ENCODE assay signal across 1 cellular context in the genomic region with DNA sequence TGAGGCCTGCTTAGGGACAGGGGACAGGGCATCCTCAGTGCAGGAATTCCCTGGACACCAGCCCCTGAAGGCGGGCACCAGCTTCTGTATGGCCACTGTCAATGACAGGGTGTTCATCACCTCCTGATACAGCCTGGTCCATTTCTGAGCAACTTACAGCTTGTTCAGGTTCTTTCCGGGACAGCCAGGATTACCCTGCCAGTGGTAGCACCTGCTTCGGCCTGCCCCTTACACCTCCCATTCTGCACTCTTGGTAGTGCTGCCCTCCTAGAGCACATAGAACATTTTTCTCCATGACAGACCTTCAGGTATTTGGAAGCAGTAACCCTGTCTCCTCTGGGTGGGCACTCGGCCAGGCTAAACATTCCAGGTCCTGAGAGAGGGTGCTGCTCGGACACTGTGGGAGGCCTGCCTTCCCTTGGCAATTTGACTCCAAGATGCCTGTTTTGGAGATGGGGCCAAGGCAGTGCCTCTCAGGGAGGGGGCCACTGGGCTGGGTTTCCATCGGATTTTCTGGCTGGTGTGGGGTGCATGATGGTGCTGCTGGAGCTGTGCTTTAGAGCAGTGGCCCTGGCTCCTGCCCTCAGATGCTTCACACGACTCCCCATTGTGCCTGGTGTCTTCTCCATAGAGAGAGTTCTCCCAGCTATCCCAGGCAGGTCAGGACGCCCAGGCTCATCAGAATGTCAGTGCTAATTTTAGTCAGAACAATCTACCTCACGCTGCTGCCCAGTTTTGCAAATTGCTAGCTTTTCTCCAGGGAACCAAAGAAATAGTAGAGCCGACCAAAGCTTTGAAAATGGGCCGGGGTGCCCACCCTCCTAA.
TF ChIP-seq lines count a peak whose summit lies in the region.

No MANE protein-coding gene starts in this region.

TF ChIP-seq in SK-N-SH treated with all-trans-retinoic acid at 6 μM for 48 hours, 23 proteins besides CTCF, POLR2A, EP300 and RAD21 (continued from another document):
- TF ChIP-seq ZNF8 (CRISPR knock-in tag; IDR thresholded peaks at IDR 0.05): no peak
- TF ChIP-seq, protein P1, sequence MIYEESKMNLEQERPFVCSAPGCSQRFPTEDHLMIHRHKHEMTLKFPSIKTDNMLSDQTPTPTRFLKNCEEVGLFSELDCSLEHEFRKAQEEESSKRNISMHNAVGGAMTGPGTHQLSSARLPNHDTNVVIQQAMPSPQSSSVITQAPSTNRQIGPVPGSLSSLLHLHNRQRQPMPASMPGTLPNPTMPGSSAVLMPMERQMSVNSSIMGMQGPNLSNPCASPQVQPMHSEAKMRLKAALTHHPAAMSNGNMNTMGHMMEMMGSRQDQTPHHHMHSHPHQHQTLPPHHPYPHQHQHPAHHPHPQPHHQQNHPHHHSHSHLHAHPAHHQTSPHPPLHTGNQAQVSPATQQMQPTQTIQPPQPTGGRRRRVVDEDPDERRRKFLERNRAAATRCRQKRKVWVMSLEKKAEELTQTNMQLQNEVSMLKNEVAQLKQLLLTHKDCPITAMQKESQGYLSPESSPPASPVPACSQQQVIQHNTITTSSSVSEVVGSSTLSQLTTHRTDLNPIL (CRISPR knock-in tag; IDR thresholded peaks at IDR 0.05; ENCODE audit: low read depth): no peak
- TF ChIP-seq, protein P2, sequence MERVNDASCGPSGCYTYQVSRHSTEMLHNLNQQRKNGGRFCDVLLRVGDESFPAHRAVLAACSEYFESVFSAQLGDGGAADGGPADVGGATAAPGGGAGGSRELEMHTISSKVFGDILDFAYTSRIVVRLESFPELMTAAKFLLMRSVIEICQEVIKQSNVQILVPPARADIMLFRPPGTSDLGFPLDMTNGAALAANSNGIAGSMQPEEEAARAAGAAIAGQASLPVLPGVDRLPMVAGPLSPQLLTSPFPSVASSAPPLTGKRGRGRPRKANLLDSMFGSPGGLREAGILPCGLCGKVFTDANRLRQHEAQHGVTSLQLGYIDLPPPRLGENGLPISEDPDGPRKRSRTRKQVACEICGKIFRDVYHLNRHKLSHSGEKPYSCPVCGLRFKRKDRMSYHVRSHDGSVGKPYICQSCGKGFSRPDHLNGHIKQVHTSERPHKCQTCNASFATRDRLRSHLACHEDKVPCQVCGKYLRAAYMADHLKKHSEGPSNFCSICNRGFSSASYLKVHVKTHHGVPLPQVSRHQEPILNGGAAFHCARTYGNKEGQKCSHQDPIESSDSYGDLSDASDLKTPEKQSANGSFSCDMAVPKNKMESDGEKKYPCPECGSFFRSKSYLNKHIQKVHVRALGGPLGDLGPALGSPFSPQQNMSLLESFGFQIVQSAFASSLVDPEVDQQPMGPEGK (CRISPR knock-in tag; IDR thresholded peaks at IDR 0.05; ENCODE audit: borderline replicate concordance): no peak
- TF ChIP-seq, protein P3, sequence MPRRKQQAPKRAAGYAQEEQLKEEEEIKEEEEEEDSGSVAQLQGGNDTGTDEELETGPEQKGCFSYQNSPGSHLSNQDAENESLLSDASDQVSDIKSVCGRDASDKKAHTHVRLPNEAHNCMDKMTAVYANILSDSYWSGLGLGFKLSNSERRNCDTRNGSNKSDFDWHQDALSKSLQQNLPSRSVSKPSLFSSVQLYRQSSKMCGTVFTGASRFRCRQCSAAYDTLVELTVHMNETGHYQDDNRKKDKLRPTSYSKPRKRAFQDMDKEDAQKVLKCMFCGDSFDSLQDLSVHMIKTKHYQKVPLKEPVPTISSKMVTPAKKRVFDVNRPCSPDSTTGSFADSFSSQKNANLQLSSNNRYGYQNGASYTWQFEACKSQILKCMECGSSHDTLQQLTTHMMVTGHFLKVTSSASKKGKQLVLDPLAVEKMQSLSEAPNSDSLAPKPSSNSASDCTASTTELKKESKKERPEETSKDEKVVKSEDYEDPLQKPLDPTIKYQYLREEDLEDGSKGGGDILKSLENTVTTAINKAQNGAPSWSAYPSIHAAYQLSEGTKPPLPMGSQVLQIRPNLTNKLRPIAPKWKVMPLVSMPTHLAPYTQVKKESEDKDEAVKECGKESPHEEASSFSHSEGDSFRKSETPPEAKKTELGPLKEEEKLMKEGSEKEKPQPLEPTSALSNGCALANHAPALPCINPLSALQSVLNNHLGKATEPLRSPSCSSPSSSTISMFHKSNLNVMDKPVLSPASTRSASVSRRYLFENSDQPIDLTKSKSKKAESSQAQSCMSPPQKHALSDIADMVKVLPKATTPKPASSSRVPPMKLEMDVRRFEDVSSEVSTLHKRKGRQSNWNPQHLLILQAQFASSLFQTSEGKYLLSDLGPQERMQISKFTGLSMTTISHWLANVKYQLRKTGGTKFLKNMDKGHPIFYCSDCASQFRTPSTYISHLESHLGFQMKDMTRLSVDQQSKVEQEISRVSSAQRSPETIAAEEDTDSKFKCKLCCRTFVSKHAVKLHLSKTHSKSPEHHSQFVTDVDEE (CRISPR knock-in tag; IDR thresholded peaks at IDR 0.05): no peak
- TF ChIP-seq ISL1 (CRISPR knock-in tag; IDR thresholded peaks at IDR 0.05): no peak
- TF ChIP-seq TCF4 (CRISPR knock-in tag; IDR thresholded peaks at IDR 0.05; ENCODE audit: borderline replicate concordance): no peak
- no peak for TF ChIP-seq PPARA (CRISPR knock-in tag; IDR thresholded peaks at IDR 0.05; ENCODE audit: borderline replicate concordance)
- no peak for TF ChIP-seq ZFP30 (CRISPR knock-in tag; IDR thresholded peaks at IDR 0.05)
- TF ChIP-seq CSDC2 (CRISPR knock-in tag; IDR thresholded peaks at IDR 0.05): no peak
- no peak for TF ChIP-seq GLIS3 (CRISPR knock-in tag; IDR thresholded peaks at IDR 0.05)
- no peak for TF ChIP-seq ARNTL (CRISPR knock-in tag; IDR thresholded peaks at IDR 0.05; ENCODE audit: borderline replicate concordance, low read depth)
- TF ChIP-seq, protein P4, sequence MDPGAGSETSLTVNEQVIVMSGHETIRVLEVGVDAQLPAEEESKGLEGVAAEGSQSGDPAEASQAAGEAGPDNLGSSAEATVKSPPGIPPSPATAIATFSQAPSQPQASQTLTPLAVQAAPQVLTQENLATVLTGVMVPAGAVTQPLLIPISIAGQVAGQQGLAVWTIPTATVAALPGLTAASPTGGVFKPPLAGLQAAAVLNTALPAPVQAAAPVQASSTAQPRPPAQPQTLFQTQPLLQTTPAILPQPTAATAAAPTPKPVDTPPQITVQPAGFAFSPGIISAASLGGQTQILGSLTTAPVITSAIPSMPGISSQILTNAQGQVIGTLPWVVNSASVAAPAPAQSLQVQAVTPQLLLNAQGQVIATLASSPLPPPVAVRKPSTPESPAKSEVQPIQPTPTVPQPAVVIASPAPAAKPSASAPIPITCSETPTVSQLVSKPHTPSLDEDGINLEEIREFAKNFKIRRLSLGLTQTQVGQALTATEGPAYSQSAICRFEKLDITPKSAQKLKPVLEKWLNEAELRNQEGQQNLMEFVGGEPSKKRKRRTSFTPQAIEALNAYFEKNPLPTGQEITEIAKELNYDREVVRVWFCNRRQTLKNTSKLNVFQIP (CRISPR knock-in tag; IDR thresholded peaks at IDR 0.05; ENCODE audit: borderline replicate concordance, low read depth): no peak
- TF ChIP-seq TOX (CRISPR knock-in tag; IDR thresholded peaks at IDR 0.05; ENCODE audit: borderline replicate concordance): no peak
